Comparison of ENCODE assay signal across 8 cellular contexts in genomic region chr17:75619506-75620431, GRCh38. TPM values are rescaled to one million over a fixed set of nuclear protein-coding genes. Genes with fewer than 3 reads are reported as not detected.
DNase-seq lines count a peak whose midpoint lies in the region; ATAC-seq, FAIRE-seq and TF ChIP-seq lines count a peak whose summit lies in the region.

No MANE protein-coding gene starts in this region.

- peak; percentile 57 for DNase-seq in GM12891 (ENCODE audit: insufficient read length, low spot score)
- DNase-seq in RKO (ENCODE audit: low spot score), result peak; percentile 23
- DNase-seq in esophagus muscularis mucosa (ENCODE audit: extremely low spot score), result no peak
- DNase-seq in tibial artery, result no peak
- no peak for DNase-seq in Ammon's horn (ENCODE audit: low spot score)
- no peak for DNase-seq in pons (ENCODE audit: low spot score)

- FAIRE-seq in GM12891 (lab: Jason Lieb, UNC), result no peak

- no peaks in the 10 kb centered on the region for H3K27me3 ChIP-seq in esophagus muscularis mucosa
- peaks cover 0 to 2% of the 10 kb centered on the region in 2 donors for H3K27me3 ChIP-seq in tibial artery

- H3K27ac ChIP-seq in C4-2B, result no peak overlapping the region
- no peak overlapping the region for H3K27ac ChIP-seq in esophagus muscularis mucosa (replicated peaks in 1 of 4)
- H3K27ac ChIP-seq in tibial artery, result no peak overlapping the region

- no peak for ATAC-seq in HG03280 (IDR thresholded peaks at IDR 0.05; ENCODE audit: unreplicated experiment)

- H3K9me3 ChIP-seq in esophagus muscularis mucosa (no peaks in the 10 kb centered on the region), tibial artery (no peaks in the 10 kb centered on the region)

- H3K4me3 ChIP-seq in esophagus muscularis mucosa (no peak overlapping the region), tibial artery (no peak overlapping the region)

- TF ChIP-seq EP300 in esophagus muscularis mucosa (IDR thresholded peaks at IDR 0.05), result no peak

- WGBS in esophagus muscularis mucosa, result 81% methylated on average over 28 of the region's 36 CpGs

- TF ChIP-seq POLR2A in GM12891 (IDR thresholded peaks at IDR 0.05; ENCODE audit: low read depth, low read length) (no peak), esophagus muscularis mucosa (IDR thresholded peaks at IDR 0.05; ENCODE audit: low read depth) (no peak)

- TF ChIP-seq CTCF in C4-2B (conservative IDR thresholded peaks at IDR 0.05), result peak; percentile 71
- peak; percentile 7 to 27 (median 14) for TF ChIP-seq CTCF in esophagus muscularis mucosa (IDR thresholded peaks at IDR 0.05)
- TF ChIP-seq CTCF in tibial artery (IDR thresholded peaks at IDR 0.05), result peak; percentile 11 to 13

- intact Hi-C loops in esophagus muscularis mucosa (cut with DNase I) (no loop called here), tibial artery (cut with DNase I; ENCODE audit: low total_unique reads) (no loop called here)

- H3K36me3 ChIP-seq in esophagus muscularis mucosa, result peaks cover 4 to 99% (median 91%) of the 10 kb centered on the region in 4 donors
- H3K36me3 ChIP-seq in tibial artery, result peaks cover 0 to 97% (median 67%) of the 10 kb centered on the region in 3 donors

- H3K4me1 ChIP-seq in esophagus muscularis mucosa, result no peaks in the 10 kb centered on the region
- H3K4me1 ChIP-seq in tibial artery, result no peaks in the 10 kb centered on the region

TF ChIP-seq in GM12891, 5 proteins besides CTCF, POLR2A, EP300 and RAD21:
- TF ChIP-seq POU2F2 (IDR thresholded peaks at IDR 0.05; ENCODE audit: low read depth, low read length) (no peak), POLR2AphosphoS5 (IDR thresholded peaks at IDR 0.05; ENCODE audit: low read depth, low read length) (no peak), PAX5 (IDR thresholded peaks at IDR 0.05; ENCODE audit: insufficient read depth, low read length, severe bottlenecking) (no peak), SPI1 (IDR thresholded peaks at IDR 0.05; ENCODE audit: low read depth, low read length) (no peak), TAF1 (IDR thresholded peaks at IDR 0.05; ENCODE audit: low read depth, low read length) (no peak)

RNA-seq across cellular contexts. Expression of gene SMIM5, which starts 13.5 kb away (rescaled TPM):
- polyA plus RNA-seq in GM12891 (2012; ENCODE audit: low read depth, missing spikeins), result 0.15 TPM
- total RNA-seq in esophagus muscularis mucosa, result 1 to 10 TPM; 4.3 to 6.6 (median 5.6) TPM

RNA-seq across cellular contexts. Expression of gene MYO15B, which starts 32.2 kb away (rescaled TPM):
- polyA plus RNA-seq in GM12891 (2012; ENCODE audit: low read depth, missing spikeins), result 9.5 TPM
- 10 to 100 TPM; 34.5 to 61.9 (median 43.4) TPM for total RNA-seq in esophagus muscularis mucosa

RNA-seq across cellular contexts. Expression of gene RECQL5, which starts 47.2 kb away (rescaled TPM):
- polyA plus RNA-seq in GM12891 (2012; ENCODE audit: low read depth, missing spikeins), result 20.1 TPM
- 10 to 100 TPM in 3 of 4 donors, 1 to 10 TPM in 1; 6.3 to 14.7 (median 11.9) TPM for total RNA-seq in esophagus muscularis mucosa

RNA-seq across cellular contexts. Expression of gene SAP30BP, which starts 47.4 kb away (rescaled TPM):
- polyA plus RNA-seq in GM12891 (2012; ENCODE audit: low read depth, missing spikeins), result 58.8 TPM
- 10 to 100 TPM; 50.3 to 81.3 (median 77.6) TPM for total RNA-seq in esophagus muscularis mucosa

Comparison
In these comparisons a context has a peak if more than half of its experiments do, and no peak if none do; other contexts are left out.
1. CTCF ChIP-seq: peak in every context shown above with its lines; median percentile 71 in C4-2B; 14 in esophagus muscularis mucosa; 12 in tibial artery.
2. DNase-seq: peak in GM12891 (single experiment) and RKO (single experiment); none in esophagus muscularis mucosa (single experiment), tibial artery (0 of 2), Ammon's horn (single experiment) and pons (single experiment).